17 cellular contexts compared by ENCODE assay signal in the genomic region with DNA sequence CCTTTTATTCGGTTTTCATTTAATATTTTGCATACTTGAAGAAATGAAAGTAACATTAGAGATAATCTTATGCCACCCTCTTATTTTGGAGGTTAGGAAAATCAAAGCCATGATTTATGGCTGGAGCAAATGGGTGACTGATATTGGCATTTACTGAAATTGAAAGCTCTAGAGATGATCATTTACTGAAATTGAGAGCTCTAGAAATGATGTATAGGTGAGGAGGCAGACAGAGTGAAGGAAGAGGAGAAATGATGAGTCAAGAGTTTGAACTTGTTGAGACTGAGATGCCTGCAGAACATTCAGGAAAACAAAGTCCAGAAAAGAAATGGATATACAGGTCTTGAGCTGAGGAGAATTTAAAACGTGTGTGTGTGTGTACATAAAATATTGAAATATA.
"Had no signal": no experiment of that assay in that cellular context is flagged by ENCODE, and none has a peak within 500 bp of the region (broad histone marks: within the 10 kb centered on the region; RNA-seq: fewer than 3 reads in every experiment).

No MANE protein-coding gene starts in this region.

- H3K36me3 ChIP-seq: neural progenitor cell, prostate gland, right atrium auricular region, WERI-Rb-1 had no signal

- H3K9me3 ChIP-seq: prostate gland, right atrium auricular region had no signal

- H3K4me3 ChIP-seq: hepatocyte, neural progenitor cell, prostate gland, right atrium auricular region had no signal

- ATAC-seq: effector memory CD8-positive, alpha-beta T cell had no signal

- H3K4me1 ChIP-seq: neural progenitor cell, prostate gland had no signal

- DNase-seq: activated CD4-positive, alpha-beta T cell treated with anti-CD3 and anti-CD28 coated beads for 1 hour; activated CD8-positive, alpha-beta memory T cell treated with anti-CD3 and anti-CD28 coated beads for 24 hours; activated CD8-positive, alpha-beta memory T cell treated with anti-CD3 and anti-CD28 coated beads, Interleukin-2, amount 50 U/mL, for 48 hours; activated effector memory CD4-positive, alpha-beta T cell treated with Interleukin-2 at 50 U/mL for 16 hours; activated naive CD4-positive, alpha-beta T cell treated with anti-CD3 and anti-CD28 coated beads, Interleukin-2, amount 50 U/mL, for 16 hours; amniotic stem cell; caudate nucleus; effector memory CD8-positive, alpha-beta T cell; stimulated activated CD4-positive, alpha-beta T cell treated with anti-CD3 and anti-CD28 coated beads, Interleukin-2, amount 100 ng/mL, for 48 hours; SW 1271; T-helper 2 cell; WERI-Rb-1 had no signal

- H3K36me3 Mint-ChIP-seq: neural progenitor cell had no signal

- H3K4me1 Mint-ChIP-seq: memory B cell, neural progenitor cell had no signal

- H3K27ac ChIP-seq: neural progenitor cell, prostate gland, WERI-Rb-1 had no signal

- H3K4me3 Mint-ChIP-seq: effector memory CD8-positive, alpha-beta T cell; memory B cell; neural progenitor cell had no signal

- H3K9me3 Mint-ChIP-seq: effector memory CD8-positive, alpha-beta T cell; neural progenitor cell had no signal

- H3K27me3 Mint-ChIP-seq: effector memory CD8-positive, alpha-beta T cell; memory B cell had no signal

- H3K27me3 ChIP-seq: hepatocyte, neural progenitor cell, right atrium auricular region had no signal

- H3K27ac Mint-ChIP-seq: memory B cell, neural progenitor cell had no signal
